ENCODE assay signal across 8 cellular contexts in the genomic region with DNA sequence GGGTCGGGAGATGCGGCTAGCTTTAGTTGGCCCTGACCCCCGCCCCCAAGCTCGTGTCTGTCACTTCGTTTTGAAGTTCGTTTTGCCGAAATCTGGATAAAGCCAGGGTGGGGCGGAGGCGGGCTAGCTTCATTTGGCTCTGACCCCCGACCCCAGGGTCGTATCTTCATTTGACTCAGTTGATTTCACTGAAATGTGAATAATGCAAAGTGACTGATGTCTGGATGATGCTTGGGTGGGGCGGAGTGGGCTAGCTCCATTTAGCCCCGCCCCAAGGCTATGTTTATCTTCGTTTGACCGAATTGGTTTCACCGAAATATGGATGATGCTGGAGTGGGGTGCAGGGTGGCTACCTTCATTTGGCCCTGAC. TPM values are rescaled to one million over a fixed set of nuclear protein-coding genes. Genes with fewer than 3 reads are reported as not detected.
DNase-seq lines count a peak whose midpoint lies in the region; ATAC-seq and TF ChIP-seq lines count a peak whose summit lies in the region.

No MANE protein-coding gene starts in this region.

- no peak for TF ChIP-seq CTCF in BE2C (IDR thresholded peaks at IDR 0.05; ENCODE audit: low read depth, low read length)
- no peak for TF ChIP-seq CTCF in Loucy (conservative IDR thresholded peaks at IDR 0.05; ENCODE audit: low read length)
- TF ChIP-seq CTCF in foreskin fibroblast (IDR thresholded peaks at IDR 0.05; ENCODE audit: low read depth, low read length): no peak
- no peak for TF ChIP-seq CTCF in parathyroid adenoma (IDR thresholded peaks at IDR 0.05)

- H3K9me3 Mint-ChIP-seq in activated T-cell treated with anti-CD3 and anti-CD28 coated beads, Interleukin-2, amount 50 U/mL, for 24 hours: no peaks in the 10 kb centered on the region

- H3K36me3 ChIP-seq in BE2C (peaks cover 46% of the 10 kb centered on the region), Loucy (ENCODE audit: insufficient read depth, low read length) (peaks cover 19% of the 10 kb centered on the region; the same call in 1 of the 2 replicates), parathyroid adenoma (ENCODE audit: control insufficient read depth, insufficient read depth, low read length) (no peaks in the 10 kb centered on the region)

- peaks cover 36% of the 10 kb centered on the region for H4K20me1 ChIP-seq in Loucy (ENCODE audit: insufficient read depth, low read length, poor library complexity, severe bottlenecking)

- H3K4me2 ChIP-seq in Loucy (ENCODE audit: low read depth, low read length, poor library complexity, severe bottlenecking): peak overlapping the region; percentile 83
- peak overlapping the region; percentile 87 for H3K4me2 ChIP-seq in parathyroid adenoma (ENCODE audit: low read length)

- H3K4me3 Mint-ChIP-seq in activated T-cell treated with anti-CD3 and anti-CD28 coated beads, Interleukin-2, amount 50 U/mL, for 24 hours: peak overlapping the region; percentile 92

- H3K9ac ChIP-seq in Loucy (ENCODE audit: low read depth, low read length, poor library complexity, severe bottlenecking) (peak overlapping the region; percentile 85), parathyroid adenoma (peak overlapping the region; percentile 91)

- H3K27me3 ChIP-seq in BE2C: no peaks in the 10 kb centered on the region
- peaks cover 5% of the 10 kb centered on the region for H3K27me3 ChIP-seq in Loucy (ENCODE audit: insufficient read depth, low read length, poor library complexity, severe bottlenecking)
- no peaks in the 10 kb centered on the region for H3K27me3 ChIP-seq in parathyroid adenoma (ENCODE audit: control insufficient read depth, insufficient read depth, low read length)

- no peaks in the 10 kb centered on the region for H3F3A ChIP-seq in Loucy (ENCODE audit: low read depth)

- no peaks in the 10 kb centered on the region for H3K9me2 ChIP-seq in Loucy (replicated peaks; ENCODE audit: low read depth, low read length)

- no peaks in the 10 kb centered on the region for H3K4me1 ChIP-seq in BE2C
- H3K4me1 ChIP-seq in Loucy (ENCODE audit: insufficient read depth, low read length, poor library complexity, severe bottlenecking): peaks cover 32% of the 10 kb centered on the region
- peaks cover 10% of the 10 kb centered on the region for H3K4me1 ChIP-seq in parathyroid adenoma

- H3K27ac ChIP-seq in parathyroid adenoma: peak overlapping the region; percentile 87

- H3K9me3 ChIP-seq in BE2C: no peaks in the 10 kb centered on the region
- no peaks in the 10 kb centered on the region for H3K9me3 ChIP-seq in Loucy (ENCODE audit: insufficient read depth, low read depth, low read length)
- no peaks in the 10 kb centered on the region for H3K9me3 ChIP-seq in parathyroid adenoma (ENCODE audit: control insufficient read depth, low read length)

- peak overlapping the region; percentile 98 for H3K27ac Mint-ChIP-seq in activated T-cell treated with anti-CD3 and anti-CD28 coated beads, Interleukin-2, amount 50 U/mL, for 24 hours

- H3K4me3 ChIP-seq in BE2C (ENCODE audit: low read depth, low read length): peak overlapping the region; percentile 89
- peak overlapping the region; percentile 88 for H3K4me3 ChIP-seq in Loucy (ENCODE audit: low read length, poor library complexity, severe bottlenecking)
- peak overlapping the region; percentile 76 to 91 for H3K4me3 ChIP-seq in foreskin fibroblast (ENCODE audit: low read depth in 1 of 2, low read length in 2 of 2)
- H3K4me3 ChIP-seq in parathyroid adenoma (ENCODE audit: low read depth, low read length): peak overlapping the region; percentile 98

- peak; percentile 35 for DNase-seq in BE2C
- peak; percentile 65 for DNase-seq in activated T-cell treated with anti-CD3 and anti-CD28 coated beads, Interleukin-2, amount 50 U/mL, for 24 hours
- DNase-seq in foreskin fibroblast: peak; percentile 20 to 60
- DNase-seq in kidney glomerular epithelial cell (lab: John Stamatoyannopoulos, UW): no peak

- peaks cover 57% of the 10 kb centered on the region for H3K79me2 ChIP-seq in Loucy (ENCODE audit: insufficient read depth, low read length)
- H3K79me2 ChIP-seq in parathyroid adenoma: peaks cover 17% of the 10 kb centered on the region

- peak overlapping the region; percentile 82; the same call in 1 of the 2 replicates for H2AFZ ChIP-seq in Loucy (ENCODE audit: low read length)
- peak overlapping the region; percentile 89 for H2AFZ ChIP-seq in parathyroid adenoma

- no peaks in the 10 kb centered on the region for H3K27me3 Mint-ChIP-seq in activated T-cell treated with anti-CD3 and anti-CD28 coated beads, Interleukin-2, amount 50 U/mL, for 24 hours

- ATAC-seq in GM19463 (IDR thresholded peaks at IDR 0.05; ENCODE audit: unreplicated experiment): peak; percentile 29
- no peak for ATAC-seq in HG03460 (IDR thresholded peaks at IDR 0.05; ENCODE audit: unreplicated experiment)

- peaks cover 74% of the 10 kb centered on the region for H3K36me3 Mint-ChIP-seq in activated T-cell treated with anti-CD3 and anti-CD28 coated beads, Interleukin-2, amount 50 U/mL, for 24 hours (ENCODE audit: low read depth)

- H3K4me1 Mint-ChIP-seq in activated T-cell treated with anti-CD3 and anti-CD28 coated beads, Interleukin-2, amount 50 U/mL, for 24 hours (ENCODE audit: low read depth): peaks cover 44% of the 10 kb centered on the region

RNA-seq across cellular contexts. Expression of a gene that starts 0.7 kb away (rescaled TPM):
- 256 TPM for polyA plus RNA-seq in BE2C (2012; ENCODE audit: insufficient read depth, insufficient read length, low read depth)
